Comparison of ENCODE assay signal across 8 cellular contexts in genomic region chr4:71026086-71026485, GRCh38. TPM values are rescaled to one million over a fixed set of nuclear protein-coding genes. Genes with fewer than 3 reads are reported as not detected.
A peak's percentile ranks its signal among the peaks of the same experiment; 100 is the strongest.
DNase-seq lines count a peak whose midpoint lies in the region; ATAC-seq, FAIRE-seq and TF ChIP-seq lines count a peak whose summit lies in the region.
"Had no signal": no experiment of that assay in that cellular context is flagged by ENCODE, and none has a peak within 500 bp of the region (broad histone marks: within the 10 kb centered on the region; RNA-seq: fewer than 3 reads in every experiment).

No MANE protein-coding gene starts in this region.

- peaks cover 0 to 9% (median 4%) of the 10 kb centered on the region in 3 donors for H3K4me1 ChIP-seq in pancreas

- intact Hi-C loops in pancreas (cut with DNase I): no loop called here
- intact Hi-C loops in activated CD4-positive, alpha-beta T cell treated with anti-CD3 and anti-CD28 coated beads, Interleukin-2, amount 10 ng/mL, durations not matched to agents 24 days and 14 days (cut with micrococcal nuclease): no loop called here

- no peaks in the 10 kb centered on the region for H3K36me3 ChIP-seq in pancreas

- H3K4me1 Mint-ChIP-seq in activated CD4-positive, alpha-beta T cell treated with anti-CD3 and anti-CD28 coated beads, Interleukin-2, amount 10 ng/mL, durations not matched to agents 24 days and 14 days: peaks cover 7% of the 10 kb centered on the region
- H3K4me1 Mint-ChIP-seq in activated T-helper 17 cell treated with anti-CD3 and anti-CD28 coated beads, Interleukin-2, amount 50 U/mL, for 72 hours: no peaks in the 10 kb centered on the region

- DNase-seq in GM04504 (ENCODE audit: low read depth) (peak; percentile 76), NCI-H446 treated with DMSO at 0.1 percent for 48 hours (lab: John Stamatoyannopoulos, UW) (peak; percentile 63), epithelial cell of proximal tubule (ENCODE audit: low read depth) (peak; percentile 52), pancreas (peak in 3 of 6 donors; percentile 21 to 25 (median 24))
- DNase-seq in activated CD4-positive, alpha-beta T cell treated with anti-CD3 and anti-CD28 coated beads, Interleukin-2, amount 10 ng/mL, durations not matched to agents 24 days and 14 days: no peak
- DNase-seq: activated CD4-positive, alpha-beta T cell treated with anti-CD3 and anti-CD28 coated beads, Interleukin-2, amount 50 U/mL, for 4 hours had no signal

- no peak overlapping the region for H3K27ac Mint-ChIP-seq in activated CD4-positive, alpha-beta T cell treated with anti-CD3 and anti-CD28 coated beads, Interleukin-2, amount 10 ng/mL, durations not matched to agents 24 days and 14 days
- no peak overlapping the region for H3K27ac Mint-ChIP-seq in activated T-helper 17 cell treated with anti-CD3 and anti-CD28 coated beads, Interleukin-2, amount 50 U/mL, for 72 hours

- ATAC-seq in pancreas (peak; percentile 74 to 92 (median 88)), GM21528 (IDR thresholded peaks at IDR 0.05; ENCODE audit: low FRiP score, unreplicated experiment) (no peak)
- ATAC-seq in activated T-helper 17 cell treated with anti-CD3 and anti-CD28 coated beads, Interleukin-2, amount 50 U/mL, for 72 hours (replicated peaks): no peak

- H3K4me3 ChIP-seq in epithelial cell of proximal tubule (ENCODE audit: low read depth, low read length) (no peak overlapping the region), pancreas (no peak overlapping the region)

- H3K9me3 ChIP-seq in pancreas: no peaks in the 10 kb centered on the region

- H3K27me3 Mint-ChIP-seq in activated CD4-positive, alpha-beta T cell treated with anti-CD3 and anti-CD28 coated beads, Interleukin-2, amount 10 ng/mL, durations not matched to agents 24 days and 14 days: no peaks in the 10 kb centered on the region
- no peaks in the 10 kb centered on the region for H3K27me3 Mint-ChIP-seq in activated T-helper 17 cell treated with anti-CD3 and anti-CD28 coated beads, Interleukin-2, amount 50 U/mL, for 72 hours

- H3K27me3 ChIP-seq in pancreas: no peaks in the 10 kb centered on the region

- peak; percentile 64 for FAIRE-seq in pancreas (lab: Jason Lieb, UNC)

- WGBS in pancreas, 2 donors: 42 to 43% methylated on average over 2 of the region's 2 CpGs

- no peak overlapping the region for H3K27ac ChIP-seq in pancreas

- no peak overlapping the region for H3K4me3 Mint-ChIP-seq in activated CD4-positive, alpha-beta T cell treated with anti-CD3 and anti-CD28 coated beads, Interleukin-2, amount 10 ng/mL, durations not matched to agents 24 days and 14 days
- no peak overlapping the region for H3K4me3 Mint-ChIP-seq in activated T-helper 17 cell treated with anti-CD3 and anti-CD28 coated beads, Interleukin-2, amount 50 U/mL, for 72 hours

- no peaks in the 10 kb centered on the region for H3K9me3 Mint-ChIP-seq in activated CD4-positive, alpha-beta T cell treated with anti-CD3 and anti-CD28 coated beads, Interleukin-2, amount 10 ng/mL, durations not matched to agents 24 days and 14 days
- no peaks in the 10 kb centered on the region for H3K9me3 Mint-ChIP-seq in activated T-helper 17 cell treated with anti-CD3 and anti-CD28 coated beads, Interleukin-2, amount 50 U/mL, for 72 hours

- TF ChIP-seq CTCF in epithelial cell of proximal tubule (conservative IDR thresholded peaks at IDR 0.05; ENCODE audit: low read depth, low read length) (no peak), pancreas (IDR thresholded peaks at IDR 0.05) (no peak)

- peaks cover 45% of the 10 kb centered on the region for H3K36me3 Mint-ChIP-seq in activated CD4-positive, alpha-beta T cell treated with anti-CD3 and anti-CD28 coated beads, Interleukin-2, amount 10 ng/mL, durations not matched to agents 24 days and 14 days (ENCODE audit: low read depth)
- peaks cover 88% of the 10 kb centered on the region for H3K36me3 Mint-ChIP-seq in activated T-helper 17 cell treated with anti-CD3 and anti-CD28 coated beads, Interleukin-2, amount 50 U/mL, for 72 hours (ENCODE audit: low read depth)

RNA-seq across cellular contexts. Expression of gene DCK, which starts 32.6 kb away (rescaled TPM):
- total RNA-seq in epithelial cell of proximal tubule (24.4 and 34.7 TPM in 2 replicates), pancreas (1 to 10 TPM; 1.7 to 8.9 (median 4.1) TPM)
- 1 to 10 TPM; 3.1 to 8.1 TPM for polyA plus RNA-seq in pancreas
- total RNA-seq in activated CD4-positive, alpha-beta T cell treated with anti-CD3 and anti-CD28 coated beads, Interleukin-2, amount 10 ng/mL, durations not matched to agents 24 days and 14 days: 35.6 and 37.0 TPM in 2 replicates
- total RNA-seq in activated T-helper 17 cell treated with anti-CD3 and anti-CD28 coated beads, Interleukin-2, amount 50 U/mL, for 72 hours: 10 to 100 TPM; 31.4 to 35.8 TPM

Comparison
In these comparisons a context has a peak if more than half of its experiments do, and no peak if none do; other contexts are left out.
1. ATAC-seq: peak in pancreas (4 of 4); none in GM21528 (single experiment) and activated T-helper 17 cell treated with anti-CD3 and anti-CD28 coated beads, Interleukin-2, amount 50 U/mL, for 72 hours (single experiment).